In the genomic region with DNA sequence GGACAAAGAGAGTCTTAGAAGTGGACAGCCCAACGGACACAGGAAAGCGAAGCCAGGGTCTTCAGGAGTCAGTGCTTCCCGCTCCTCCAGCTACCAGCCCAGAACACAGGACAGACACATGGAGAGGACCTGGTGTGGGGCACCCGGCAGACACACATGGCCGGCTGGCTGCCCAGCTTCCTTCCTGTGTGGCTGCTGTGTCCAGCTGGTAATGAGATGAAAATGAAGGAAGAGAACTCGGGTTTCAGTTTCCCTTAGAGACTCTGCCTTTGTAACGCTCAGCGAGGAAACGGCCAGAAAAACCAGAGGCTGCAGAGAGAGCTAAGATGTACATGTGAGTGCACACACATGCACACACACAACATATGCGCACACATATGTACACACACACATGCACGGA, we compare ENCODE assay signal across 8 cellular contexts.
A peak's percentile ranks its signal among the peaks of the same experiment; 100 is the strongest.
DNase-seq lines count a peak whose midpoint lies in the region; ATAC-seq and TF ChIP-seq lines count a peak whose summit lies in the region.

No MANE protein-coding gene starts in this region.

- H3K4me2 ChIP-seq in PC-3 (ENCODE audit: low read length): no peak overlapping the region

- BruUV-seq in PC-3 (replicated peaks; lab: Mats Ljungman, UMichigan): no TSS peak

- H3K36me3 Mint-ChIP-seq in activated CD8-positive, alpha-beta memory T cell treated with anti-CD3 and anti-CD28 coated beads, Interleukin-2, amount 10 ng/mL, durations not matched to agents 7 days and 5 days: peaks cover 86% of the 10 kb centered on the region
- H3K36me3 Mint-ChIP-seq in dendritic cell treated with granulocyte-macrophage colony-stimulating factor and Interleukin-4, amounts not matched to agents 40 ng/mL and 50 ng/mL, for 4 days (ENCODE audit: low read depth): peaks cover 47% of the 10 kb centered on the region

- H3K27ac Mint-ChIP-seq in activated CD8-positive, alpha-beta memory T cell treated with anti-CD3 and anti-CD28 coated beads, Interleukin-2, amount 10 ng/mL, durations not matched to agents 7 days and 5 days: peak overlapping the region; percentile 82
- H3K27ac Mint-ChIP-seq in dendritic cell treated with granulocyte-macrophage colony-stimulating factor and Interleukin-4, amounts not matched to agents 40 ng/mL and 50 ng/mL, for 4 days: peak overlapping the region; percentile 89

- no peak overlapping the region for H3K9ac ChIP-seq in PC-3 (ENCODE audit: low read length)

- no peaks in the 10 kb centered on the region for H3K27me3 ChIP-seq in PC-3 (ENCODE audit: low read length)

- no peak for ATAC-seq in activated CD8-positive, alpha-beta memory T cell treated with anti-CD3 and anti-CD28 coated beads, Interleukin-2, amount 10 ng/mL, durations not matched to agents 7 days and 5 days
- ATAC-seq in HG03066 (IDR thresholded peaks at IDR 0.05; ENCODE audit: low read depth, unreplicated experiment) (peak; percentile 67), PC-3 (no peak)

- no peaks in the 10 kb centered on the region for H3K36me3 ChIP-seq in PC-3 (ENCODE audit: low read depth, low read length)

- no peaks in the 10 kb centered on the region for H3K9me2 ChIP-seq in PC-3 (replicated peaks; ENCODE audit: low read length)

- POLR2A ChIA-PET in PC-3 (lab: Charles Lee; ENCODE audit: unreplicated experiment): no interaction called here

- H2AFZ ChIP-seq in PC-3 (ENCODE audit: low read length): no peak overlapping the region

- H3F3A ChIP-seq in PC-3 (ENCODE audit: low read length, unreplicated experiment): no peaks in the 10 kb centered on the region

- H3K27ac ChIP-seq in temporal lobe (ENCODE audit: low read depth, low read length): peak overlapping the region; percentile 27
- no peak overlapping the region for H3K27ac ChIP-seq in PC-3 (ENCODE audit: low read length)

- peak overlapping the region; percentile 9 for H3K4me3 Mint-ChIP-seq in activated CD8-positive, alpha-beta memory T cell treated with anti-CD3 and anti-CD28 coated beads, Interleukin-2, amount 10 ng/mL, durations not matched to agents 7 days and 5 days
- peak overlapping the region; percentile 68 for H3K4me3 Mint-ChIP-seq in dendritic cell treated with granulocyte-macrophage colony-stimulating factor and Interleukin-4, amounts not matched to agents 40 ng/mL and 50 ng/mL, for 4 days

- no peaks in the 10 kb centered on the region for H3K9me3 ChIP-seq in PC-3 (ENCODE audit: low read length)

- intact Hi-C loops in dendritic cell treated with granulocyte-macrophage colony-stimulating factor and Interleukin-4, amounts not matched to agents 40 ng/mL and 50 ng/mL, for 4 days (cut with micrococcal nuclease): no loop called here
- intact Hi-C loops in PC-3 (cut with micrococcal nuclease): no loop called here

- H3K79me2 ChIP-seq in PC-3 (ENCODE audit: low read length): no peaks in the 10 kb centered on the region

- CTCF ChIA-PET in activated CD8-positive, alpha-beta memory T cell treated with anti-CD3 and anti-CD28 coated beads, Interleukin-2, amount 10 ng/mL, durations not matched to agents 7 days and 5 days (lab: Charles Lee): interaction anchor here (0.9 to 3.8 kb wide), 6 partner anchors 13 to 697 kb away, joined by 3 to 14 read pairs (median 3); no protein-coding TSS in a partner anchor
- CTCF ChIA-PET in PC-3 (lab: Charles Lee): no interaction called here

- no peak overlapping the region for H3K4me3 ChIP-seq in PC-3 (ENCODE audit: low read length)

- H3K4me1 Mint-ChIP-seq in activated CD8-positive, alpha-beta memory T cell treated with anti-CD3 and anti-CD28 coated beads, Interleukin-2, amount 10 ng/mL, durations not matched to agents 7 days and 5 days: peaks cover 79% of the 10 kb centered on the region
- peaks cover 93% of the 10 kb centered on the region for H3K4me1 Mint-ChIP-seq in dendritic cell treated with granulocyte-macrophage colony-stimulating factor and Interleukin-4, amounts not matched to agents 40 ng/mL and 50 ng/mL, for 4 days (ENCODE audit: low read depth)

- DNase-seq in activated CD8-positive, alpha-beta memory T cell treated with anti-CD3 and anti-CD28 coated beads, Interleukin-2, amount 10 ng/mL, durations not matched to agents 7 days and 5 days: peak; percentile 52
- no peak for DNase-seq in activated CD8-positive, alpha-beta memory T cell treated with anti-CD3 and anti-CD28 coated beads, Interleukin-2, amount 50 U/mL, for 48 hours
- no peak for DNase-seq in PC-3
- DNase-seq in A172 (ENCODE audit: low spot score): no peak
- no peak for DNase-seq in activated effector memory CD4-positive, alpha-beta T cell treated with Interleukin-2 at 50 U/mL for 16 hours

- no peaks in the 10 kb centered on the region for H3K27me3 Mint-ChIP-seq in activated CD8-positive, alpha-beta memory T cell treated with anti-CD3 and anti-CD28 coated beads, Interleukin-2, amount 10 ng/mL, durations not matched to agents 7 days and 5 days
- H3K27me3 Mint-ChIP-seq in dendritic cell treated with granulocyte-macrophage colony-stimulating factor and Interleukin-4, amounts not matched to agents 40 ng/mL and 50 ng/mL, for 4 days: no peaks in the 10 kb centered on the region

- no peaks in the 10 kb centered on the region for H3K4me1 ChIP-seq in PC-3 (ENCODE audit: insufficient read depth, low read length)

- no peaks in the 10 kb centered on the region for H3K9me3 Mint-ChIP-seq in activated CD8-positive, alpha-beta memory T cell treated with anti-CD3 and anti-CD28 coated beads, Interleukin-2, amount 10 ng/mL, durations not matched to agents 7 days and 5 days (ENCODE audit: low read depth)
- peaks cover 8% of the 10 kb centered on the region for H3K9me3 Mint-ChIP-seq in dendritic cell treated with granulocyte-macrophage colony-stimulating factor and Interleukin-4, amounts not matched to agents 40 ng/mL and 50 ng/mL, for 4 days

- H4K20me1 ChIP-seq in PC-3 (ENCODE audit: low read length): no peaks in the 10 kb centered on the region

- no peak for TF ChIP-seq CTCF in PC-3 (conservative IDR thresholded peaks at IDR 0.05; ENCODE audit: low read depth, low read length)
